In genomic region chr1:99818063-99818699, GRCh38 we compare ENCODE assay signal across 22 cellular contexts. TPM values are rescaled to one million over a fixed set of nuclear protein-coding genes. Genes with fewer than 3 reads are reported as not detected.
DNase-seq lines count a peak whose midpoint lies in the region; ATAC-seq and TF ChIP-seq lines count a peak whose summit lies in the region.
"Had no signal": no experiment of that assay in that cellular context is flagged by ENCODE, and none has a peak within 500 bp of the region (broad histone marks: within the 10 kb centered on the region; RNA-seq: fewer than 3 reads in every experiment).

No MANE protein-coding gene starts in this region.

- intact Hi-C loops in lower lobe of right lung (cut with DNase I), result no loop called here

- DNase-seq in EH (ENCODE audit: low read depth) (peak; percentile 56), OCI-M1 (lab: John Stamatoyannopoulos, UW) (peak; percentile 40), fibroblast of peridontal ligament (ENCODE audit: extremely low read depth) (peak; percentile 56), lower lobe of right lung (no peak), NCI-H345 (lab: John Stamatoyannopoulos, UW) (no peak), SKM-1 treated with dmso at 0.1 percent for 144 hours (lab: John Stamatoyannopoulos, UW; ENCODE audit: unreplicated experiment) (no peak), DMS 273 treated with DMSO at 0.1 percent for 48 hours (lab: John Stamatoyannopoulos, UW) (no peak)
- no peak for DNase-seq in effector memory CD8-positive, alpha-beta T cell
- DNase-seq: activated CD4-positive, alpha-beta memory T cell treated with anti-CD3 and anti-CD28 coated beads, Interleukin-2, amount 10 ng/mL, durations not matched to agents 7 days and 5 days; activated T-cell treated with anti-CD3 and anti-CD28 coated beads, Interleukin-2, amount 50 U/mL, for 4 hours; brain microvascular endothelial cell; CD4-positive, alpha-beta T cell; DMS79; H7; NCI-H1105; NCI-H69; stimulated activated naive CD8-positive, alpha-beta T cell treated with anti-CD3 and anti-CD28 coated beads, Interleukin-15, Interleukin-2, amounts not matched to agents 100 U/mL and 50 U/mL, for 24 hours had no signal

- no peaks in the 10 kb centered on the region for H3K9me3 Mint-ChIP-seq in effector memory CD8-positive, alpha-beta T cell
- H3K9me3 Mint-ChIP-seq: activated CD4-positive, alpha-beta memory T cell treated with anti-CD3 and anti-CD28 coated beads, Interleukin-2, amount 10 ng/mL, durations not matched to agents 7 days and 5 days; activated naive CD4-positive, alpha-beta T cell treated with anti-CD3 and anti-CD28 coated beads, Interleukin-2, amount 50 U/mL, for 24 hours; activated T-cell treated with anti-CD3 and anti-CD28 coated beads, Interleukin-2, amount 50 U/mL, for 4 hours; CD4-positive, alpha-beta T cell; IgD-negative memory B cell; WTC11 had no signal

- peak; percentile 57 to 80 for ATAC-seq in lower lobe of right lung
- ATAC-seq in effector memory CD8-positive, alpha-beta T cell (replicated peaks), result no peak
- ATAC-seq: activated T-cell treated with anti-CD3 and anti-CD28 coated beads, Interleukin-2, amount 50 U/mL, for 4 hours; esophagus mucosa; stimulated activated naive CD8-positive, alpha-beta T cell treated with anti-CD3 and anti-CD28 coated beads, Interleukin-15, Interleukin-2, amounts not matched to agents 100 U/mL and 50 U/mL, for 24 hours; WTC11 had no signal

- H3K27me3 Mint-ChIP-seq in effector memory CD8-positive, alpha-beta T cell, result peaks cover 12 to 21% of the 10 kb centered on the region in 2 donors

- no peak for TF ChIP-seq CTCF in lower lobe of right lung (IDR thresholded peaks at IDR 0.05)

- H3K27me3 ChIP-seq in lower lobe of right lung (ENCODE audit: low read depth), result no peaks in the 10 kb centered on the region
- H3K27me3 ChIP-seq: brain microvascular endothelial cell, tibial nerve had no signal

- no peaks in the 10 kb centered on the region for H3K36me3 ChIP-seq in lower lobe of right lung
- H3K36me3 ChIP-seq: brain microvascular endothelial cell, tibial nerve had no signal

- no peak overlapping the region for H3K27ac Mint-ChIP-seq in effector memory CD8-positive, alpha-beta T cell
- H3K27ac Mint-ChIP-seq: activated CD4-positive, alpha-beta memory T cell treated with anti-CD3 and anti-CD28 coated beads, Interleukin-2, amount 10 ng/mL, durations not matched to agents 7 days and 5 days; activated naive CD4-positive, alpha-beta T cell treated with anti-CD3 and anti-CD28 coated beads, Interleukin-2, amount 50 U/mL, for 24 hours; CD4-positive, alpha-beta T cell; IgD-negative memory B cell; WTC11 had no signal

- no peak overlapping the region for H3K4me3 Mint-ChIP-seq in effector memory CD8-positive, alpha-beta T cell
- H3K4me3 Mint-ChIP-seq: activated CD4-positive, alpha-beta memory T cell treated with anti-CD3 and anti-CD28 coated beads, Interleukin-2, amount 10 ng/mL, durations not matched to agents 7 days and 5 days; activated naive CD4-positive, alpha-beta T cell treated with anti-CD3 and anti-CD28 coated beads, Interleukin-2, amount 50 U/mL, for 24 hours; activated T-cell treated with anti-CD3 and anti-CD28 coated beads, Interleukin-2, amount 50 U/mL, for 4 hours; CD4-positive, alpha-beta T cell; IgD-negative memory B cell; WTC11 had no signal

- H3K4me1 ChIP-seq in lower lobe of right lung, result no peaks in the 10 kb centered on the region
- H3K4me1 ChIP-seq: tibial nerve had no signal

- no peaks in the 10 kb centered on the region for H3K36me3 Mint-ChIP-seq in effector memory CD8-positive, alpha-beta T cell (ENCODE audit: insufficient read depth)
- H3K36me3 Mint-ChIP-seq: activated naive CD4-positive, alpha-beta T cell treated with anti-CD3 and anti-CD28 coated beads, Interleukin-2, amount 50 U/mL, for 24 hours; IgD-negative memory B cell; WTC11 had no signal

- H3K4me3 ChIP-seq in lower lobe of right lung, result no peak overlapping the region
- H3K4me3 ChIP-seq: tibial nerve had no signal

- no peak overlapping the region for H3K27ac ChIP-seq in lower lobe of right lung
- H3K27ac ChIP-seq: brain microvascular endothelial cell, tibial nerve had no signal

- H3K4me1 Mint-ChIP-seq in effector memory CD8-positive, alpha-beta T cell (ENCODE audit: low read depth in 2 of 2), result peaks cover 5 to 6% of the 10 kb centered on the region in 2 donors

- no peaks in the 10 kb centered on the region for H3K9me3 ChIP-seq in lower lobe of right lung
- H3K9me3 ChIP-seq: tibial nerve had no signal

RNA-seq across cellular contexts. Expression of gene AGL, which starts 32.0 kb away (rescaled TPM):
- 14.6 TPM for total RNA-seq in lower lobe of right lung

RNA-seq across cellular contexts. Expression of gene FRRS1, which starts 51.7 kb away (rescaled TPM):
- total RNA-seq in lower lobe of right lung, result 9.1 TPM

Comparison
In these comparisons a context has a peak if more than half of its experiments do, and no peak if none do; other contexts are left out.
1. DNase-seq: peak in EH (single experiment), OCI-M1 (single experiment) and fibroblast of peridontal ligament (single experiment); none in lower lobe of right lung (single experiment), NCI-H345 (single experiment), SKM-1 treated with dmso at 0.1 percent for 144 hours (single experiment), DMS 273 treated with DMSO at 0.1 percent for 48 hours (single experiment) and effector memory CD8-positive, alpha-beta T cell (0 of 3).